In the genomic region with DNA sequence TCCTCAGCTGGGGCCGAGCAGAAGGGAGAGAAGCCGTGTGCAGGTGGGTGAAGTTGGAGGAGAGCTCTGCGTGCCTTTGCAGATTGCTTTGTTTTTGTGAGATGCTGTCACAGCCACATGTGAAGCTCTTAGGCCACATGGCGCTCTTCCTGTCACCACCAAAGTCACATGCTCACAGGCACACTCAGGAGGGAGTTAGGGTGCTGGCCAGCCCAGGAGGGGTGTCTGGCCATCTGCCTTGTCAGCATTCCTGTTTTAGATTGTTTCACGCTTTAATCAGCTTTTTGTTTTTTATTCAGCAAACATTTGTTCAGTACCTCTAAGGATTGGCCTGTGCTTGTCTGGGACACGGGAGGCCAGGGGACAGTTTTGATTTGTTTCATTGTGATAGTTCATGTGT, we compare ENCODE assay signal across 19 cellular contexts. TPM values are rescaled to one million over a fixed set of nuclear protein-coding genes. Genes with fewer than 3 reads are reported as not detected.
DNase-seq lines count a peak whose midpoint lies in the region; ATAC-seq and TF ChIP-seq lines count a peak whose summit lies in the region.
"Had no signal": no experiment of that assay in that cellular context is flagged by ENCODE, and none has a peak within 500 bp of the region (broad histone marks: within the 10 kb centered on the region; RNA-seq: fewer than 3 reads in every experiment).

No MANE protein-coding gene starts in this region.

- H3K9me3 Mint-ChIP-seq in activated CD4-positive, alpha-beta T cell treated with anti-CD3 and anti-CD28 coated beads, Interleukin-2, amount 10 ng/mL, durations not matched to agents 7 days and 5 days = no peaks in the 10 kb centered on the region
- H3K9me3 Mint-ChIP-seq in activated CD4-positive, alpha-beta T cell treated with anti-CD3 and anti-CD28 coated beads, Interleukin-2, amount 10 ng/mL, durations not matched to agents 24 days and 14 days = no peaks in the 10 kb centered on the region
- H3K9me3 Mint-ChIP-seq in stimulated activated naive CD8-positive, alpha-beta T cell treated with anti-CD3 and anti-CD28 coated beads, Interleukin-15, amount 100 ng/mL, for 72 hours = no peaks in the 10 kb centered on the region
- no peaks in the 10 kb centered on the region for H3K9me3 Mint-ChIP-seq in central memory CD8-positive, alpha-beta T cell
- H3K9me3 Mint-ChIP-seq in naive thymus-derived CD4-positive, alpha-beta T cell = no peaks in the 10 kb centered on the region
- H3K9me3 Mint-ChIP-seq: CD14-positive monocyte; CD8-positive, alpha-beta T cell; GM23338; HFFc6 had no signal

- no peak overlapping the region for H3K4me3 ChIP-seq in naive thymus-derived CD4-positive, alpha-beta T cell (ENCODE audit: low read length)
- no peak overlapping the region for H3K4me3 ChIP-seq in osteoblast (ENCODE audit: insufficient read depth, low read length)
- H3K4me3 ChIP-seq: BLaER1, GM23338 had no signal

- TF ChIP-seq CTCF in osteoblast (IDR thresholded peaks at IDR 0.05; ENCODE audit: extremely low read depth, low read depth, low read length) = no peak

- H3K27me3 ChIP-seq in naive thymus-derived CD4-positive, alpha-beta T cell (ENCODE audit: control insufficient read depth in 2 of 2, insufficient read depth in 2 of 2, low read length in 2 of 2) = no peaks in the 10 kb centered on the region
- H3K27me3 ChIP-seq in osteoblast (ENCODE audit: insufficient read depth, low read length) = no peaks in the 10 kb centered on the region
- H3K27me3 ChIP-seq: BLaER1 had no signal

- peak overlapping the region; percentile 33 for H3K27ac Mint-ChIP-seq in activated CD4-positive, alpha-beta T cell treated with anti-CD3 and anti-CD28 coated beads, Interleukin-2, amount 10 ng/mL, durations not matched to agents 7 days and 5 days
- H3K27ac Mint-ChIP-seq in activated CD4-positive, alpha-beta T cell treated with anti-CD3 and anti-CD28 coated beads, Interleukin-2, amount 10 ng/mL, durations not matched to agents 24 days and 14 days = no peak overlapping the region
- peak overlapping the region; percentile 43 to 71 for H3K27ac Mint-ChIP-seq in stimulated activated naive CD8-positive, alpha-beta T cell treated with anti-CD3 and anti-CD28 coated beads, Interleukin-15, amount 100 ng/mL, for 72 hours
- peak overlapping the region; percentile 25 for H3K27ac Mint-ChIP-seq in central memory CD8-positive, alpha-beta T cell (ENCODE audit: low read depth)
- no peak overlapping the region for H3K27ac Mint-ChIP-seq in naive thymus-derived CD4-positive, alpha-beta T cell
- H3K27ac Mint-ChIP-seq: CD8-positive, alpha-beta T cell; GM23338; HFFc6 had no signal

- peaks cover 28% of the 10 kb centered on the region for H3K36me3 Mint-ChIP-seq in activated CD4-positive, alpha-beta T cell treated with anti-CD3 and anti-CD28 coated beads, Interleukin-2, amount 10 ng/mL, durations not matched to agents 7 days and 5 days (ENCODE audit: low read depth)
- peaks cover 37% of the 10 kb centered on the region for H3K36me3 Mint-ChIP-seq in activated CD4-positive, alpha-beta T cell treated with anti-CD3 and anti-CD28 coated beads, Interleukin-2, amount 10 ng/mL, durations not matched to agents 24 days and 14 days (ENCODE audit: low read depth)
- peaks cover 64% of the 10 kb centered on the region for H3K36me3 Mint-ChIP-seq in central memory CD8-positive, alpha-beta T cell (ENCODE audit: insufficient read depth)
- H3K36me3 Mint-ChIP-seq in naive thymus-derived CD4-positive, alpha-beta T cell = peaks cover 5 to 51% (median 11%) of the 10 kb centered on the region in 5 donors

- H3K4me3 Mint-ChIP-seq in activated CD4-positive, alpha-beta T cell treated with anti-CD3 and anti-CD28 coated beads, Interleukin-2, amount 10 ng/mL, durations not matched to agents 7 days and 5 days = no peak overlapping the region
- no peak overlapping the region for H3K4me3 Mint-ChIP-seq in activated CD4-positive, alpha-beta T cell treated with anti-CD3 and anti-CD28 coated beads, Interleukin-2, amount 10 ng/mL, durations not matched to agents 24 days and 14 days
- H3K4me3 Mint-ChIP-seq in stimulated activated naive CD8-positive, alpha-beta T cell treated with anti-CD3 and anti-CD28 coated beads, Interleukin-15, amount 100 ng/mL, for 72 hours = no peak overlapping the region
- H3K4me3 Mint-ChIP-seq in central memory CD8-positive, alpha-beta T cell = no peak overlapping the region
- no peak overlapping the region for H3K4me3 Mint-ChIP-seq in naive thymus-derived CD4-positive, alpha-beta T cell
- H3K4me3 Mint-ChIP-seq: CD14-positive monocyte; CD8-positive, alpha-beta T cell; GM23338; HFFc6 had no signal

- no peak for ATAC-seq in stimulated activated naive CD8-positive, alpha-beta T cell treated with anti-CD3 and anti-CD28 coated beads, Interleukin-15, amount 100 ng/mL, for 72 hours
- no peak for ATAC-seq in stimulated activated naive CD8-positive, alpha-beta T cell treated with anti-CD3 and anti-CD28 coated beads, Interleukin-15, Interleukin-2, amounts not matched to agents 100 U/mL and 50 U/mL, for 24 hours
- no peak for ATAC-seq in central memory CD8-positive, alpha-beta T cell (replicated peaks; ENCODE audit: extremely low read depth, poor library complexity, severe bottlenecking)
- no peak for ATAC-seq in naive thymus-derived CD4-positive, alpha-beta T cell
- ATAC-seq: CD8-positive, alpha-beta T cell; GM23338; HCT116 had no signal

- no peak overlapping the region for H3K27ac ChIP-seq in naive thymus-derived CD4-positive, alpha-beta T cell (ENCODE audit: low read depth, low read length)
- H3K27ac ChIP-seq in osteoblast (ENCODE audit: low read depth, low read length) = no peak overlapping the region
- H3K27ac ChIP-seq: 22Rv1, BLaER1 had no signal

- no peaks in the 10 kb centered on the region for H3K79me2 ChIP-seq in osteoblast (ENCODE audit: insufficient read depth, low read length)

- peaks cover 13 to 72% (median 22%) of the 10 kb centered on the region in 3 experiments for H3K36me3 ChIP-seq in naive thymus-derived CD4-positive, alpha-beta T cell (ENCODE audit: control insufficient read depth in 2 of 3, insufficient read depth in 3 of 3, low read length in 3 of 3)
- H3K36me3 ChIP-seq in osteoblast (ENCODE audit: insufficient read depth, low read length) = peaks cover 42% of the 10 kb centered on the region

- no peaks in the 10 kb centered on the region for H3K27me3 Mint-ChIP-seq in activated CD4-positive, alpha-beta T cell treated with anti-CD3 and anti-CD28 coated beads, Interleukin-2, amount 10 ng/mL, durations not matched to agents 7 days and 5 days
- H3K27me3 Mint-ChIP-seq in activated CD4-positive, alpha-beta T cell treated with anti-CD3 and anti-CD28 coated beads, Interleukin-2, amount 10 ng/mL, durations not matched to agents 24 days and 14 days = no peaks in the 10 kb centered on the region
- no peaks in the 10 kb centered on the region for H3K27me3 Mint-ChIP-seq in stimulated activated naive CD8-positive, alpha-beta T cell treated with anti-CD3 and anti-CD28 coated beads, Interleukin-15, amount 100 ng/mL, for 72 hours
- H3K27me3 Mint-ChIP-seq in central memory CD8-positive, alpha-beta T cell = no peaks in the 10 kb centered on the region
- H3K27me3 Mint-ChIP-seq in naive thymus-derived CD4-positive, alpha-beta T cell = no peaks in the 10 kb centered on the region

- H4K20me1 ChIP-seq in osteoblast (ENCODE audit: insufficient read depth, low read length) = no peaks in the 10 kb centered on the region
- H4K20me1 ChIP-seq: BLaER1 had no signal

- no peaks in the 10 kb centered on the region for H3K4me1 ChIP-seq in naive thymus-derived CD4-positive, alpha-beta T cell (ENCODE audit: control insufficient read depth in 2 of 2, insufficient read depth in 2 of 2, low read length in 2 of 2)
- H3K4me1 ChIP-seq in osteoblast (ENCODE audit: insufficient read depth, low read length) = no peaks in the 10 kb centered on the region
- H3K4me1 ChIP-seq: BLaER1 had no signal

- H3K4me1 Mint-ChIP-seq in activated CD4-positive, alpha-beta T cell treated with anti-CD3 and anti-CD28 coated beads, Interleukin-2, amount 10 ng/mL, durations not matched to agents 7 days and 5 days = no peaks in the 10 kb centered on the region
- no peaks in the 10 kb centered on the region for H3K4me1 Mint-ChIP-seq in activated CD4-positive, alpha-beta T cell treated with anti-CD3 and anti-CD28 coated beads, Interleukin-2, amount 10 ng/mL, durations not matched to agents 24 days and 14 days
- no peaks in the 10 kb centered on the region for H3K4me1 Mint-ChIP-seq in stimulated activated naive CD8-positive, alpha-beta T cell treated with anti-CD3 and anti-CD28 coated beads, Interleukin-15, amount 100 ng/mL, for 72 hours
- H3K4me1 Mint-ChIP-seq in central memory CD8-positive, alpha-beta T cell = peaks cover 11% of the 10 kb centered on the region
- peaks cover 0 to 4% (median 0%) of the 10 kb centered on the region in 7 donors for H3K4me1 Mint-ChIP-seq in naive thymus-derived CD4-positive, alpha-beta T cell
- H3K4me1 Mint-ChIP-seq: CD14-positive monocyte, GM23338 had no signal

- no peak overlapping the region for H3K4me2 ChIP-seq in osteoblast (ENCODE audit: insufficient read depth, low read length)
- H3K4me2 ChIP-seq: BLaER1, GM23338 had no signal

- CTCF ChIA-PET in activated CD4-positive, alpha-beta T cell treated with anti-CD3 and anti-CD28 coated beads, Interleukin-2, amount 10 ng/mL, durations not matched to agents 7 days and 5 days (lab: Charles Lee) = interaction anchor here (0.6 to 1.9 kb wide), 2 partner anchors 81 to 125 kb away, joined by 3 to 5 read pairs; no protein-coding TSS in a partner anchor
- CTCF ChIA-PET in naive thymus-derived CD4-positive, alpha-beta T cell (lab: Charles Lee) = interaction anchor here (0.5 kb wide), 1 partner anchor 128 kb away, joined by 5 read pairs; no protein-coding TSS in a partner anchor

- DNase-seq in activated CD4-positive, alpha-beta T cell treated with anti-CD3 and anti-CD28 coated beads, Interleukin-2, amount 10 ng/mL, durations not matched to agents 7 days and 5 days = no peak
- no peak for DNase-seq in activated CD4-positive, alpha-beta T cell treated with anti-CD3 and anti-CD28 coated beads, Interleukin-2, amount 10 ng/mL, durations not matched to agents 24 days and 14 days
- no peak for DNase-seq in stimulated activated naive CD8-positive, alpha-beta T cell treated with anti-CD3 and anti-CD28 coated beads, Interleukin-15, amount 100 ng/mL, for 72 hours
- DNase-seq in stimulated activated naive CD8-positive, alpha-beta T cell treated with anti-CD3 and anti-CD28 coated beads, Interleukin-15, Interleukin-2, amounts not matched to agents 100 U/mL and 50 U/mL, for 24 hours = no peak
- no peak for DNase-seq in central memory CD8-positive, alpha-beta T cell (ENCODE audit: low spot score in 2 of 2)
- DNase-seq in naive thymus-derived CD4-positive, alpha-beta T cell = no peak
- DNase-seq in osteoblast (ENCODE audit: insufficient read length, low spot score, missing footprints) = no peak
- DNase-seq: Calu3; CD8-positive, alpha-beta T cell; DMS79 treated with DMSO at 0.1 percent for 48 hours; GF-D8; HFFc6 had no signal

- POLR2A ChIA-PET in activated CD4-positive, alpha-beta T cell treated with anti-CD3 and anti-CD28 coated beads, Interleukin-2, amount 10 ng/mL, durations not matched to agents 7 days and 5 days (lab: Charles Lee) = no interaction called here
- POLR2A ChIA-PET in naive thymus-derived CD4-positive, alpha-beta T cell (lab: Charles Lee) = no interaction called here

- no peak overlapping the region for H2AFZ ChIP-seq in osteoblast (ENCODE audit: low read length)
- H2AFZ ChIP-seq: GM23338 had no signal

- H3K9me3 ChIP-seq in naive thymus-derived CD4-positive, alpha-beta T cell (ENCODE audit: control insufficient read depth in 2 of 3, low read length in 3 of 3) = no peaks in the 10 kb centered on the region
- H3K9me3 ChIP-seq in osteoblast (ENCODE audit: low read depth, low read length) = no peaks in the 10 kb centered on the region
- H3K9me3 ChIP-seq: BLaER1 had no signal

- intact Hi-C loops in activated CD4-positive, alpha-beta T cell treated with anti-CD3 and anti-CD28 coated beads, Interleukin-2, amount 10 ng/mL, durations not matched to agents 24 days and 14 days (cut with micrococcal nuclease) = no loop called here
- intact Hi-C loops in naive thymus-derived CD4-positive, alpha-beta T cell (cut with micrococcal nuclease) = no loop called here

RNA-seq across cellular contexts. Expression of a gene that starts 21.9 kb away (rescaled TPM):
- 10 to 100 TPM; 14.7 to 14.9 TPM for total RNA-seq in activated CD4-positive, alpha-beta T cell treated with anti-CD3 and anti-CD28 coated beads, Interleukin-2, amount 10 ng/mL, durations not matched to agents 7 days and 5 days
- total RNA-seq in activated CD4-positive, alpha-beta T cell treated with anti-CD3 and anti-CD28 coated beads, Interleukin-2, amount 10 ng/mL, durations not matched to agents 24 days and 14 days = 11.7 and 12.9 TPM in 2 replicates
- total RNA-seq in naive thymus-derived CD4-positive, alpha-beta T cell = 10 to 100 TPM; 11.2 to 20.0 (median 14.4) TPM
- 10 to 100 TPM in 1 of 2 donors, 1 to 10 TPM in 1; 4.6 to 10.6 TPM for polyA plus RNA-seq in naive thymus-derived CD4-positive, alpha-beta T cell
- total RNA-seq in osteoblast = 5.6 and 6.2 TPM in 2 replicates

RNA-seq across cellular contexts. Expression of a gene that starts 29.0 kb away (rescaled TPM):
- total RNA-seq in activated CD4-positive, alpha-beta T cell treated with anti-CD3 and anti-CD28 coated beads, Interleukin-2, amount 10 ng/mL, durations not matched to agents 7 days and 5 days = under 1 TPM in 1 of 2 experiments, not detected in 1; 0.27 TPM
- not detected in 2 replicates for total RNA-seq in activated CD4-positive, alpha-beta T cell treated with anti-CD3 and anti-CD28 coated beads, Interleukin-2, amount 10 ng/mL, durations not matched to agents 24 days and 14 days
- under 1 TPM in 2 of 5 experiments, not detected in 3; 0.51 to 0.62 TPM for total RNA-seq in naive thymus-derived CD4-positive, alpha-beta T cell
- under 1 TPM; 0.15 to 0.24 TPM for polyA plus RNA-seq in naive thymus-derived CD4-positive, alpha-beta T cell
- total RNA-seq in osteoblast = not detected in 2 replicates
- total RNA-seq: A673; Calu3; CD8-positive, alpha-beta T cell; GM23338; HFFc6 had no signal
- polyA plus RNA-seq: AG04450, CD14-positive monocyte, GM23338 had no signal

RNA-seq across cellular contexts. Expression of a gene that starts 38.2 kb away (rescaled TPM):
- 1 to 10 TPM; 1.4 TPM for total RNA-seq in activated CD4-positive, alpha-beta T cell treated with anti-CD3 and anti-CD28 coated beads, Interleukin-2, amount 10 ng/mL, durations not matched to agents 7 days and 5 days
- 2.8 and 6.2 TPM in 2 replicates for total RNA-seq in activated CD4-positive, alpha-beta T cell treated with anti-CD3 and anti-CD28 coated beads, Interleukin-2, amount 10 ng/mL, durations not matched to agents 24 days and 14 days
- under 1 TPM in 3 of 5 experiments, not detected in 2; 0.16 to 0.58 (median 0.34) TPM for total RNA-seq in naive thymus-derived CD4-positive, alpha-beta T cell
- 1 to 10 TPM in 1 of 2 donors, under 1 TPM in 1; 0.21 to 2.6 TPM for polyA plus RNA-seq in naive thymus-derived CD4-positive, alpha-beta T cell
- 0.59 and 1.4 TPM in 2 replicates for total RNA-seq in osteoblast

Comparison
In these comparisons a context has a peak if more than half of its experiments do, and no peak if none do; other contexts are left out.
1. H3K27ac Mint-ChIP-seq: peak in activated CD4-positive, alpha-beta T cell treated with anti-CD3 and anti-CD28 coated beads, Interleukin-2, amount 10 ng/mL, durations not matched to agents 7 days and 5 days (single experiment), stimulated activated naive CD8-positive, alpha-beta T cell treated with anti-CD3 and anti-CD28 coated beads, Interleukin-15, amount 100 ng/mL, for 72 hours (2 of 2) and central memory CD8-positive, alpha-beta T cell (single experiment); none in activated CD4-positive, alpha-beta T cell treated with anti-CD3 and anti-CD28 coated beads, Interleukin-2, amount 10 ng/mL, durations not matched to agents 24 days and 14 days (single experiment) and naive thymus-derived CD4-positive, alpha-beta T cell (0 of 9).